Comparison of ENCODE assay signal across 8 cellular contexts in genomic region chr11:59550842-59551650, GRCh38. TPM values are rescaled to one million over a fixed set of nuclear protein-coding genes. Genes with fewer than 3 reads are reported as not detected.
DNase-seq lines count a peak whose midpoint lies in the region; ATAC-seq and TF ChIP-seq lines count a peak whose summit lies in the region.

No MANE protein-coding gene starts in this region.

- H3K4me1 ChIP-seq in DND-41 (ENCODE audit: insufficient read depth, low read length) (peaks cover 47% of the 10 kb centered on the region), cardiac muscle cell (ENCODE audit: low read depth) (peaks cover 8% of the 10 kb centered on the region)

- peak overlapping the region; percentile 90 for H2AFZ ChIP-seq in DND-41 (ENCODE audit: low read depth, low read length)

- DNase-seq in DND-41, result peak; percentile 87
- DNase-seq in HEK293T (ENCODE audit: extremely low spot score), result no peak
- peak; percentile 91 for DNase-seq in NCI-H1092 (lab: John Stamatoyannopoulos, UW)
- peak; percentile 95 for DNase-seq in SKM-1 (lab: John Stamatoyannopoulos, UW; ENCODE audit: unreplicated experiment)
- peak; percentile 70 for DNase-seq in activated naive CD8-positive, alpha-beta T cell treated with anti-CD3 and anti-CD28 coated beads for 36 hours
- peak; percentile 84 to 91 for DNase-seq in cardiac muscle cell (ENCODE audit: low read depth in 1 of 2, low spot score in 1 of 2)
- DNase-seq in posterior cingulate gyrus, result peak; percentile 51 to 93 (median 64)
- DNase-seq in type B pancreatic cell (ENCODE audit: extremely low spot score, unreplicated experiment), result peak; percentile 82

- H3K9me3 Mint-ChIP-seq in activated naive CD8-positive, alpha-beta T cell treated with anti-CD3 and anti-CD28 coated beads for 36 hours, result peaks cover 3% of the 10 kb centered on the region
- H3K9me3 Mint-ChIP-seq in type B pancreatic cell, result no peaks in the 10 kb centered on the region

- peak overlapping the region; percentile 78 for H3K4me2 ChIP-seq in DND-41 (ENCODE audit: insufficient read depth, low read length)

- H3K27me3 Mint-ChIP-seq in activated naive CD8-positive, alpha-beta T cell treated with anti-CD3 and anti-CD28 coated beads for 36 hours, result peaks cover 14% of the 10 kb centered on the region
- peaks cover 13% of the 10 kb centered on the region for H3K27me3 Mint-ChIP-seq in type B pancreatic cell

- CTCF ChIA-PET in HEK293T (lab: Yijun Ruan, JAX), result no interaction called here

- H3K4me1 Mint-ChIP-seq in activated naive CD8-positive, alpha-beta T cell treated with anti-CD3 and anti-CD28 coated beads for 36 hours, result peaks cover 36% of the 10 kb centered on the region
- peaks cover 33% of the 10 kb centered on the region for H3K4me1 Mint-ChIP-seq in type B pancreatic cell (ENCODE audit: unreplicated experiment)

- POLR2A ChIA-PET in HEK293T (lab: Yijun Ruan, JAX), result interaction anchor here (1.6 to 2.4 kb wide), 3 partner anchors 9 to 117 kb away, joined by 3 to 9 read pairs (median 4); no protein-coding TSS in a partner anchor

- H3K27me3 ChIP-seq in DND-41 (ENCODE audit: insufficient read depth, low read length, poor library complexity), result no peaks in the 10 kb centered on the region
- no peaks in the 10 kb centered on the region for H3K27me3 ChIP-seq in cardiac muscle cell

- peak overlapping the region; percentile 97 for H3K27ac Mint-ChIP-seq in activated naive CD8-positive, alpha-beta T cell treated with anti-CD3 and anti-CD28 coated beads for 36 hours
- peak overlapping the region; percentile 98 for H3K27ac Mint-ChIP-seq in type B pancreatic cell

- intact Hi-C loops in posterior cingulate gyrus (cut with DNase I), result loop anchor here (5.0 to 10.0 kb wide), 2 partner anchors 116 to 204 kb away; partner anchors contain the start of genes PATL1 and STX3

- H3K27ac ChIP-seq in DND-41 (ENCODE audit: low read length) (peak overlapping the region; percentile 96), cardiac muscle cell (peak overlapping the region; percentile 50)

- H3K4me3 ChIP-seq in DND-41 (ENCODE audit: low read depth in 1 of 2, low read length in 2 of 2), result peak overlapping the region; percentile 66 to 85
- peak overlapping the region; percentile 55 for H3K4me3 ChIP-seq in cardiac muscle cell

- H3K79me2 ChIP-seq in DND-41 (ENCODE audit: insufficient read depth, low read length), result no peaks in the 10 kb centered on the region

- H3K9me3 ChIP-seq in DND-41 (ENCODE audit: insufficient read depth, low read length, severe bottlenecking) (no peaks in the 10 kb centered on the region), cardiac muscle cell (ENCODE audit: low read depth) (no peaks in the 10 kb centered on the region)

- ATAC-seq in DND-41 (ENCODE audit: insufficient read depth, low read depth), result peak; percentile 50

- H3K36me3 ChIP-seq in DND-41 (ENCODE audit: insufficient read depth, low read length) (no peaks in the 10 kb centered on the region), cardiac muscle cell (no peaks in the 10 kb centered on the region)

- TF ChIP-seq CTCF in DND-41 (IDR thresholded peaks at IDR 0.05; ENCODE audit: borderline replicate concordance, extremely low read depth, low read length, poor library complexity, severe bottlenecking) (no peak), cardiac muscle cell (IDR thresholded peaks at IDR 0.05; ENCODE audit: low read depth, low read length) (no peak), type B pancreatic cell (conservative IDR thresholded peaks at IDR 0.05) (no peak)

- H3K36me3 Mint-ChIP-seq in activated naive CD8-positive, alpha-beta T cell treated with anti-CD3 and anti-CD28 coated beads for 36 hours, result peaks cover 8% of the 10 kb centered on the region
- no peaks in the 10 kb centered on the region for H3K36me3 Mint-ChIP-seq in type B pancreatic cell

- peak overlapping the region; percentile 87 for H3K4me3 Mint-ChIP-seq in activated naive CD8-positive, alpha-beta T cell treated with anti-CD3 and anti-CD28 coated beads for 36 hours
- peak overlapping the region; percentile 88 for H3K4me3 Mint-ChIP-seq in type B pancreatic cell

- H3K9ac ChIP-seq in DND-41 (ENCODE audit: low read depth, low read length), result peak overlapping the region; percentile 74

- no peaks in the 10 kb centered on the region for H4K20me1 ChIP-seq in DND-41 (ENCODE audit: insufficient read depth, low read length)

TF ChIP-seq in HEK293T, 16 proteins besides CTCF, POLR2A, EP300 and RAD21:
- TF ChIP-seq LEF1 (IDR thresholded peaks at IDR 0.05; ENCODE audit: borderline replicate concordance) (no peak), TARDBP (IDR thresholded peaks at IDR 0.05) (peak; percentile 77; the same call in 1 of the 2 replicates), ARNT (IDR thresholded peaks at IDR 0.05) (peak; percentile 62; the same call in 1 of the 2 replicates), NFRKB (IDR thresholded peaks at IDR 0.05) (0 out of 2 replicates have a peak, but pooled peaks have one; percentile 46), L3MBTL2 (conservative IDR thresholded peaks at IDR 0.05) (peak; percentile 95), ELF4 (IDR thresholded peaks at IDR 0.05) (no peak)
- TF ChIP-seq, protein P1, sequence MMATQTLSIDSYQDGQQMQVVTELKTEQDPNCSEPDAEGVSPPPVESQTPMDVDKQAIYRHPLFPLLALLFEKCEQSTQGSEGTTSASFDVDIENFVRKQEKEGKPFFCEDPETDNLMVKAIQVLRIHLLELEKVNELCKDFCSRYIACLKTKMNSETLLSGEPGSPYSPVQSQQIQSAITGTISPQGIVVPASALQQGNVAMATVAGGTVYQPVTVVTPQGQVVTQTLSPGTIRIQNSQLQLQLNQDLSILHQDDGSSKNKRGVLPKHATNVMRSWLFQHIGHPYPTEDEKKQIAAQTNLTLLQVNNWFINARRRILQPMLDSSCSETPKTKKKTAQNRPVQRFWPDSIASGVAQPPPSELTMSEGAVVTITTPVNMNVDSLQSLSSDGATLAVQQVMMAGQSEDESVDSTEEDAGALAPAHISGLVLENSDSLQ (IDR thresholded peaks at IDR 0.05), result 0 out of 2 replicates have a peak, but pooled peaks have one; percentile 28

RNA-seq across cellular contexts. Expression of gene OR4D9, which starts 39.7 kb away (rescaled TPM):
- total RNA-seq in activated naive CD8-positive, alpha-beta T cell treated with anti-CD3 and anti-CD28 coated beads for 36 hours, result not detected
- total RNA-seq in cardiac muscle cell (not detected in 2 replicates), type B pancreatic cell (ENCODE audit: low replicate concordance) (not detected in 2 replicates)
- polyA plus RNA-seq in cardiac muscle cell, result not detected in 2 replicates

RNA-seq across cellular contexts. Expression of gene OR4D11, which starts 47.7 kb away (rescaled TPM):
- total RNA-seq in activated naive CD8-positive, alpha-beta T cell treated with anti-CD3 and anti-CD28 coated beads for 36 hours, result not detected
- total RNA-seq in cardiac muscle cell (not detected in 2 replicates), type B pancreatic cell (ENCODE audit: low replicate concordance) (not detected in 2 replicates)
- not detected in 2 replicates for polyA plus RNA-seq in cardiac muscle cell
